Comparison of ENCODE assay signal across 2 cellular contexts in genomic region chr16:89191033-89191900, GRCh38.
TF ChIP-seq lines count a peak whose summit lies in the region.

No MANE protein-coding gene starts in this region.

TF ChIP-seq in WTC11, 78 proteins besides CTCF, POLR2A, EP300 and RAD21:
- no peak for TF ChIP-seq ATF3 (CRISPR knock-in tag; conservative IDR thresholded peaks at IDR 0.05)
- peak; percentile 56; the same call in 1 of the 2 replicates for TF ChIP-seq GABPB1 (CRISPR knock-in tag; IDR thresholded peaks at IDR 0.05)

TF ChIP-seq in HepG2, 621 proteins besides CTCF, POLR2A, EP300 and RAD21 (continues in another document):
- TF ChIP-seq EED (CRISPR knock-in tag; IDR thresholded peaks at IDR 0.05) (no peak), REL (CRISPR knock-in tag; conservative IDR thresholded peaks at IDR 0.05) (0 out of 2 replicates have a peak, but pooled peaks have one; percentile 70), FOXP4 (CRISPR knock-in tag; IDR thresholded peaks at IDR 0.05) (no peak), BCL6 (CRISPR knock-in tag; IDR thresholded peaks at IDR 0.05) (no peak), ZNF713 (CRISPR knock-in tag; IDR thresholded peaks at IDR 0.05) (no peak), EHMT2 (IDR thresholded peaks at IDR 0.05; ENCODE audit: borderline replicate concordance, low read depth, low read length) (no peak), ZBTB7B (CRISPR knock-in tag; IDR thresholded peaks at IDR 0.05) (peak; percentile 86), TOE1 (CRISPR knock-in tag; IDR thresholded peaks at IDR 0.05) (no peak), ETS1 (CRISPR knock-in tag; IDR thresholded peaks at IDR 0.05) (no peak), MBD4 (IDR thresholded peaks at IDR 0.05; ENCODE audit: borderline replicate concordance, low read length) (no peak), ZNF318 (CRISPR knock-in tag; IDR thresholded peaks at IDR 0.05) (no peak), GMEB2 (CRISPR knock-in tag; IDR thresholded peaks at IDR 0.05; ENCODE audit: low read depth) (no peak), BCLAF1 (IDR thresholded peaks at IDR 0.05) (no peak), ZNF468 (CRISPR knock-in tag; IDR thresholded peaks at IDR 0.05) (peak; percentile 32; the same call in 1 of the 2 replicates), SRF (IDR thresholded peaks at IDR 0.05; ENCODE audit: low read depth, low read length) (no peak), TSC22D2 (CRISPR knock-in tag; IDR thresholded peaks at IDR 0.05; ENCODE audit: borderline replicate concordance) (peak; percentile 57; the same call in 1 of the 2 replicates), WIZ (CRISPR knock-in tag; IDR thresholded peaks at IDR 0.05) (no peak), ZNF30 (CRISPR knock-in tag; IDR thresholded peaks at IDR 0.05) (no peak), ATF6 (CRISPR knock-in tag; conservative IDR thresholded peaks at IDR 0.05) (no peak), ZNF784 (CRISPR knock-in tag; IDR thresholded peaks at IDR 0.05; ENCODE audit: borderline replicate concordance) (no peak; the same call in 1 of the 2 replicates), MTF1 (CRISPR knock-in tag; IDR thresholded peaks at IDR 0.05) (no peak), CSRNP2 (CRISPR knock-in tag; conservative IDR thresholded peaks at IDR 0.05; ENCODE audit: low read depth) (0 out of 2 replicates have a peak, but pooled peaks have one; percentile 13), ZNF256 (CRISPR knock-in tag; conservative IDR thresholded peaks at IDR 0.05) (no peak), ZC3H13 (CRISPR knock-in tag; IDR thresholded peaks at IDR 0.05) (peak; percentile 72), ZNF362 (CRISPR knock-in tag; IDR thresholded peaks at IDR 0.05; ENCODE audit: borderline replicate concordance) (no peak; the same call in 1 of the 2 replicates), NRL (CRISPR knock-in tag; IDR thresholded peaks at IDR 0.05; ENCODE audit: borderline replicate concordance) (peak; percentile 94), ISX (CRISPR knock-in tag; conservative IDR thresholded peaks at IDR 0.05) (no peak), ZNF205 (CRISPR knock-in tag; IDR thresholded peaks at IDR 0.05) (peak; percentile 51; the same call in 1 of the 2 replicates), SOX6 (IDR thresholded peaks at IDR 0.05) (no peak), SOX6 (CRISPR knock-in tag; IDR thresholded peaks at IDR 0.05) (peak; percentile 38; the same call in 1 of the 2 replicates)
